ENCODE assay signal across 8 cellular contexts in genomic region chr11:86869966-86870570, GRCh38.
DNase-seq lines count a peak whose midpoint lies in the region; ATAC-seq, FAIRE-seq and TF ChIP-seq lines count a peak whose summit lies in the region.

No MANE protein-coding gene starts in this region.

- H3K27me3 Mint-ChIP-seq in neural progenitor cell (ENCODE audit: insufficient read depth, low read depth) = no peaks in the 10 kb centered on the region

- no peak overlapping the region for H3K27ac ChIP-seq in neural progenitor cell
- H3K27ac ChIP-seq in transverse colon = no peak overlapping the region

- H3K27me3 ChIP-seq in neural progenitor cell (no peaks in the 10 kb centered on the region), transverse colon (no peaks in the 10 kb centered on the region)

- whole genome bisulfite sequencing in transverse colon (ENCODE audit: low coverage in 1 of 2), 2 donors = 37 to 40% methylated on average over 6 of the region's 6 CpGs

- peaks cover 3% of the 10 kb centered on the region for H3K4me1 Mint-ChIP-seq in neural progenitor cell

- H3K36me3 ChIP-seq in neural progenitor cell = no peaks in the 10 kb centered on the region
- no peaks in the 10 kb centered on the region for H3K36me3 ChIP-seq in transverse colon

- H3K4me2 ChIP-seq in neural progenitor cell = no peak overlapping the region

- intact Hi-C loops in transverse colon (cut with DNase I; ENCODE audit: low total_unique reads) = loop anchor here (5.0 kb wide), 1 partner anchor 47 kb away; no protein-coding TSS in a partner anchor

- no peak for TF ChIP-seq POLR2A in transverse colon (IDR thresholded peaks at IDR 0.05)

- no peak overlapping the region for H3K27ac Mint-ChIP-seq in neural progenitor cell

- TF ChIP-seq CTCF in fibroblast of pulmonary artery (IDR thresholded peaks at IDR 0.05; ENCODE audit: low read length, missing control alignments) (peak; percentile 78), neural progenitor cell (IDR thresholded peaks at IDR 0.05) (peak; percentile 87), transverse colon (IDR thresholded peaks at IDR 0.05) (peak; percentile 73 to 84 (median 75))

- DNase-seq in AG08396 (ENCODE audit: low spot score) (peak; percentile 83), GM18507 (ENCODE audit: extremely low spot score, insufficient read length, low read depth) (no peak), NCI-H526 treated with DMSO at 0.1 percent for 48 hours (lab: John Stamatoyannopoulos, UW) (peak; percentile 8), activated T-cell treated with anti-CD3 and anti-CD28 coated beads for 24 hours (ENCODE audit: low read depth) (peak; percentile 20), fibroblast of pulmonary artery (ENCODE audit: low read depth) (peak; percentile 78), neural progenitor cell (ENCODE audit: low spot score) (peak; percentile 79), transverse colon (peak; percentile 44)

- H3K4me1 ChIP-seq in neural progenitor cell = peaks cover 3% of the 10 kb centered on the region
- no peaks in the 10 kb centered on the region for H3K4me1 ChIP-seq in transverse colon

- H3K4me3 ChIP-seq in fibroblast of pulmonary artery (replicated peaks; ENCODE audit: low read depth, low read length) = no peak overlapping the region
- H3K4me3 ChIP-seq in neural progenitor cell = no peak overlapping the region
- H3K4me3 ChIP-seq in transverse colon = no peak overlapping the region

- H2AFZ ChIP-seq in neural progenitor cell (replicated peaks) = no peak overlapping the region

- FAIRE-seq in GM18507 (lab: Jason Lieb, UNC) = peak; percentile 67

- H4K20me1 ChIP-seq in neural progenitor cell (ENCODE audit: low read depth) = no peaks in the 10 kb centered on the region

- no peak for TF ChIP-seq EP300 in transverse colon (IDR thresholded peaks at IDR 0.05; ENCODE audit: low read depth)

- no peaks in the 10 kb centered on the region for H3K36me3 Mint-ChIP-seq in neural progenitor cell

- no peaks in the 10 kb centered on the region for H3F3A ChIP-seq in neural progenitor cell (ENCODE audit: low read depth)

- peak; percentile 82 for ATAC-seq in HG03095 (IDR thresholded peaks at IDR 0.05; ENCODE audit: unreplicated experiment)

- in situ Hi-C loops in transverse colon (cut with MboI; ENCODE audit: low pct_ligation_motif_present in 1 of 4, low pct_unique_long_range_greater_than_20kb in 1 of 4, low sequenced_read_pairs in 3 of 4) = loop anchor here in 1 of 4 donors (10.0 kb wide), 1 partner anchor 65 kb away; no protein-coding TSS in a partner anchor

- no peaks in the 10 kb centered on the region for H3K79me2 ChIP-seq in neural progenitor cell (ENCODE audit: low read depth)

- no peak overlapping the region for H3K4me3 Mint-ChIP-seq in neural progenitor cell

- H3K9me3 Mint-ChIP-seq in neural progenitor cell = no peaks in the 10 kb centered on the region

- no peak overlapping the region for H3K9ac ChIP-seq in neural progenitor cell

- no peaks in the 10 kb centered on the region for H3K9me3 ChIP-seq in neural progenitor cell (ENCODE audit: low read depth)
- H3K9me3 ChIP-seq in transverse colon = no peaks in the 10 kb centered on the region
